Comparison of ENCODE assay signal across 17 cellular contexts in the genomic region with DNA sequence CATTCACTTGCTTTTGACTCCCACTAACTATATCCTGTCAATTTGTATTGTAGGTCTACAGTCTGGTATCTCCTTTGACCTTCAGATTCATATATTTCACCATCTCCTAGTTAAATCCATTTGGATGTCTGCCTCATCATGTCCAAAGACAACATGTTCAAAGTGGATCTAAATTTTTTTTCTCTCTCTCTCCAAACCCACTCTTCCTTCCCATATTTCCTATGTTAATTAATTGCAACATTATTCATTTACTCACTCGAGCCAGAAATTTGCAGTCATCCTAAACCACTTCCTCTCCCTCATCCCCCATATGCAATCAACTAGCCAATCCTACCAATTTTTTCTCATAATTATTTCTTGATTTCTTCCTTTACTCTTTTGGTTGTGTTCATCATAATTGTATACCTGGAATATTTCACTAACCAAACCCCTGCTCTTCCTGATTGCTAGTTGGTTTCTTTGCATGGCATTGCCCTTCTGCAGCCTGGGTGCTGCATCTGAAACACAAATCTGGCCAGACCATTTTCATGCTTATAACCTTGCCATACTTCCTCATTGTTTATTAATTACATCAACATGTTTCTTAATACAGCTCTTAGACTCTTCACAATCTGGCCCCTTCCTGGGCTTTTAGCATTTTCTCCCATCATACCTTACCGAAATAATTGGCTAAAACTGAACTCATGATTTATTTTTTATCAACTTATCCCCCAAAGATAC.
"Had no signal": no experiment of that assay in that cellular context is flagged by ENCODE, and none has a peak within 500 bp of the region (broad histone marks: within the 10 kb centered on the region; RNA-seq: fewer than 3 reads in every experiment).

No MANE protein-coding gene starts in this region.

- ATAC-seq: activated CD4-positive, CD25-positive, alpha-beta regulatory T cell treated with anti-CD3 and anti-CD28 coated beads, Interleukin-2, amount 50 U/mL, for 24 hours; activated T-cell treated with anti-CD3 and anti-CD28 coated beads, Interleukin-2, amount 50 U/mL, for 72 hours; natural killer cell had no signal

- H3K9me3 ChIP-seq: left ventricle myocardium inferior, thyroid gland had no signal

- H3K27me3 ChIP-seq: thyroid gland had no signal

- DNase-seq: activated CD4-positive, alpha-beta memory T cell treated with anti-CD3 and anti-CD28 coated beads, Interleukin-2, amount 10 ng/mL, durations not matched to agents 7 days and 5 days; activated CD4-positive, alpha-beta T cell treated with anti-CD3 and anti-CD28 coated beads, Interleukin-2, amount 10 ng/mL, durations not matched to agents 24 days and 14 days; activated effector memory CD4-positive, alpha-beta T cell treated with Interleukin-2 at 50 U/mL for 16 hours; activated naive CD4-positive, alpha-beta T cell treated with anti-CD3 and anti-CD28 coated beads for 36 hours; activated naive CD8-positive, alpha-beta T cell treated with anti-CD3 and anti-CD28 coated beads, Interleukin-2, amount 10 ng/mL, durations not matched to agents 7 days and 5 days; activated T-cell treated with anti-CD3 and anti-CD28 coated beads, Interleukin-2, amount 50 U/mL, for 72 hours; amniotic stem cell; effector CD4-positive, alpha-beta T cell; left ventricle myocardium inferior; midbrain; natural killer cell; retina; stimulated activated CD4-positive, alpha-beta T cell treated with anti-CD3 and anti-CD28 coated beads, Interleukin-12 subunit alpha, Interleukin-12 subunit beta, amount 100 ng/mL, for 4 hours; substantia nigra; thyroid gland had no signal

- H3K27ac ChIP-seq: left ventricle myocardium inferior, thyroid gland, VCaP had no signal

- H3K36me3 ChIP-seq: left ventricle myocardium inferior, thyroid gland had no signal

- H3K4me1 ChIP-seq: left ventricle myocardium inferior, thyroid gland had no signal

- H3K4me3 ChIP-seq: left ventricle myocardium inferior, thyroid gland had no signal
